ENCODE assay signal across 8 cellular contexts in the genomic region with DNA sequence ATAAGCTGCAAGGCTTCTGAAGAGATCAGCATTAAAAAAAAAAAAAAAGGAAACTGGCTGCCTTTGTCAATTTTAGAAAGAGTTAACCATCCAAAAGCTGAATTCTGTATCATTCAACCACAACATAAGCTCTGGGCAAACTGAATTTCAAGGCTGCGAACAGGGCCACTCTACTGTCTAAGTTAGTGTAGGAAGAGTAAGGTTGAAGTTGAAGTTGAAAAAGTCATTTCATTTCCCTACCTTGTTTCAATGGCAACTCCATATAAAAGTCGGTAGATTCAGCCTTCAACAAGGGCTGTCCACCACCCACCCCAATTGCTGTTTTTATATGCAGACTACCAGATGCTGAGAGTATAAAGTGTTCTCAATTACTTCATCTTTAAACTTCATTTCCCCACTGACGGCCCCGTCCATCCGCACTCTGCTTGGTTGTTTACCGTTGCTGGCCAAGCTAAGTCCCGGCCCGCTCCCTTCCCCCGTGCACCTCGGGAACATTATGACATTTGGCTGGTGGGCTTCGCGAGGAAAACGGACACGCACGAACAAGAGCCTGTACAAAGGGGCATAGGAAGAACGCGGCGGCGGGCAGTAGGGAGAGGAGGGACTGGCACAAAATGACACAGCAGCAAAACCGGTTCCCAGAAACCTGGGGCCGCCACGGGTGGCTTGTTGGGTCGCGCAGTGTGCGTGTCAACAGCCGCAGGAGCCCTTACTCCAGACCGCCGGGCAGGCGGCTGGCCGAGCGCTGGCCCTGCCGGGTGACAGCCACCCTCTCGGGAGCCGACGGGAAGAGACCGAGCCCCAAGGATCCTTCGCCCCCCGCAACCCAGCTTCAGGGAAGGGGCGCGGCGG. TPM values are rescaled to one million over a fixed set of nuclear protein-coding genes. Genes with fewer than 3 reads are reported as not detected.
DNase-seq lines count a peak whose midpoint lies in the region; ATAC-seq and TF ChIP-seq lines count a peak whose summit lies in the region.

No MANE protein-coding gene starts in this region.

- H3K4me3 Mint-ChIP-seq in activated CD4-positive, alpha-beta memory T cell treated with anti-CD3 and anti-CD28 coated beads for 36 hours = peak overlapping the region; percentile 99

- no peaks in the 10 kb centered on the region for H3K9me3 Mint-ChIP-seq in activated CD4-positive, alpha-beta memory T cell treated with anti-CD3 and anti-CD28 coated beads for 36 hours

- H3K9ac ChIP-seq in mucosa of stomach (ENCODE audit: low read length) = peak overlapping the region; percentile 73

- peaks cover 5% of the 10 kb centered on the region for H3K36me3 Mint-ChIP-seq in activated CD4-positive, alpha-beta memory T cell treated with anti-CD3 and anti-CD28 coated beads for 36 hours

- CTCF ChIA-PET in activated CD4-positive, alpha-beta memory T cell treated with anti-CD3 and anti-CD28 coated beads for 36 hours (lab: Charles Lee) = interaction anchor here (0.7 to 3.2 kb wide), 9 partner anchors 23 to 282 kb away, joined by 3 to 33 read pairs (median 4); a partner anchor contains a TSS

- peak overlapping the region; percentile 75 to 87 for H3K27ac ChIP-seq in tibial artery

- H3K4me1 Mint-ChIP-seq in activated CD4-positive, alpha-beta memory T cell treated with anti-CD3 and anti-CD28 coated beads for 36 hours (ENCODE audit: low read depth) = peaks cover 41% of the 10 kb centered on the region

- H3K27me3 ChIP-seq in mucosa of stomach (ENCODE audit: control insufficient read depth, insufficient read depth, low read length) = no peaks in the 10 kb centered on the region
- no peaks in the 10 kb centered on the region for H3K27me3 ChIP-seq in tibial artery

- no peak for TF ChIP-seq POLR2A in erythroblast (IDR thresholded peaks at IDR 0.05; ENCODE audit: low read length)

- H3K27ac Mint-ChIP-seq in activated CD4-positive, alpha-beta memory T cell treated with anti-CD3 and anti-CD28 coated beads for 36 hours = peak overlapping the region; percentile 90

- ATAC-seq in GM21526 (IDR thresholded peaks at IDR 0.05; ENCODE audit: low FRiP score, unreplicated experiment) (peak; percentile 12), GM19467 (IDR thresholded peaks at IDR 0.05; ENCODE audit: unreplicated experiment) (no peak)

- H3K36me3 ChIP-seq in mucosa of stomach (ENCODE audit: control insufficient read depth, insufficient read depth, low read length) (no peaks in the 10 kb centered on the region), tibial artery (no peaks in the 10 kb centered on the region)

- H3K9me3 ChIP-seq in mucosa of stomach (ENCODE audit: control insufficient read depth, low read length) (no peaks in the 10 kb centered on the region), tibial artery (no peaks in the 10 kb centered on the region)

- TF ChIP-seq CTCF in tibial artery (IDR thresholded peaks at IDR 0.05) = no peak

- peak overlapping the region; percentile 88 for H3K4me3 ChIP-seq in Jurkat, Clone E6-1 (ENCODE audit: low read length)
- peak overlapping the region; percentile 33 for H3K4me3 ChIP-seq in mucosa of stomach (ENCODE audit: low read length)
- H3K4me3 ChIP-seq in tibial artery = peak overlapping the region; percentile 74 to 75

- no peaks in the 10 kb centered on the region for H3K27me3 Mint-ChIP-seq in activated CD4-positive, alpha-beta memory T cell treated with anti-CD3 and anti-CD28 coated beads for 36 hours

- POLR2A ChIA-PET in activated CD4-positive, alpha-beta memory T cell treated with anti-CD3 and anti-CD28 coated beads for 36 hours (lab: Charles Lee) = interaction anchor here (0.6 to 4.4 kb wide), 9 partner anchors 23 to 122 kb away, joined by 3 to 41 read pairs (median 3); a partner anchor contains a TSS

- DNase-seq in EL (peak; percentile 40), erythroblast (lab: John Stamatoyannopoulos, UW) (peak; percentile 69 to 81), tibial artery (peak; percentile 33 to 70)
- peak; percentile 54 for DNase-seq in Jurkat, Clone E6-1 (ENCODE audit: low read depth, low spot score)
- DNase-seq in activated CD4-positive, alpha-beta memory T cell treated with anti-CD3 and anti-CD28 coated beads for 36 hours = peak; percentile 66

- intact Hi-C loops in activated CD4-positive, alpha-beta memory T cell treated with anti-CD3 and anti-CD28 coated beads for 36 hours (cut with micrococcal nuclease) = loop anchor here (1.0 to 2.0 kb wide), 7 partner anchors 63 to 581 kb away; a partner anchor contains a TSS
- intact Hi-C loops in tibial artery (cut with DNase I; ENCODE audit: low total_unique reads) = loop anchor here (5.0 to 10.0 kb wide), 3 partner anchors 110 to 585 kb away; a partner anchor contains a TSS

- H3K4me1 ChIP-seq in mucosa of stomach (ENCODE audit: control insufficient read depth, insufficient read depth, low read length) = peaks cover 10% of the 10 kb centered on the region
- H3K4me1 ChIP-seq in tibial artery = peaks cover 0 to 28% (median 21%) of the 10 kb centered on the region in 4 donors

RNA-seq across cellular contexts. Expression of a gene that starts 1.4 kb away (rescaled TPM):
- 16.3 TPM for polyA plus RNA-seq in Jurkat, Clone E6-1 (2012; ENCODE audit: insufficient read depth, insufficient read length)
- total RNA-seq in activated CD4-positive, alpha-beta memory T cell treated with anti-CD3 and anti-CD28 coated beads for 36 hours = 10 to 100 TPM; 21.5 to 22.7 TPM

RNA-seq across cellular contexts. Expression of a gene that starts 23.0 kb away (rescaled TPM):
- 87.6 TPM for polyA plus RNA-seq in Jurkat, Clone E6-1 (2012; ENCODE audit: insufficient read depth, insufficient read length)
- 10 to 100 TPM; 38.5 to 40.6 TPM for total RNA-seq in activated CD4-positive, alpha-beta memory T cell treated with anti-CD3 and anti-CD28 coated beads for 36 hours

Comparison
In these comparisons a context has a peak if more than half of its experiments do, and no peak if none do; other contexts are left out.
1. H3K4me3 ChIP-seq: peak in every context shown above with its lines; median percentile 88 in Jurkat, Clone E6-1; 74 in tibial artery; 33 in mucosa of stomach.